Comparison of ENCODE assay signal across 8 cellular contexts in genomic region chr13:48532146-48532472, GRCh38. TPM values are rescaled to one million over a fixed set of nuclear protein-coding genes. Genes with fewer than 3 reads are reported as not detected.
DNase-seq lines count a peak whose midpoint lies in the region; ATAC-seq and TF ChIP-seq lines count a peak whose summit lies in the region.

No MANE protein-coding gene starts in this region.

- H3K9ac ChIP-seq in skeletal muscle tissue (ENCODE audit: low read depth in 1 of 3, low read length in 3 of 3), result peak overlapping the region; percentile 80 to 99 (median 98)

- H3K4me3 ChIP-seq in DOHH2 (ENCODE audit: low read length), result peak overlapping the region; percentile 88
- H3K4me3 ChIP-seq in iPS-11a (ENCODE audit: low read depth, low read length), result peak overlapping the region; percentile 63
- H3K4me3 ChIP-seq in skeletal muscle tissue (ENCODE audit: low read length in 3 of 3), result peak overlapping the region; percentile 64 to 96 (median 93)

- H4K20me1 ChIP-seq in DOHH2 (ENCODE audit: control insufficient read depth, insufficient read depth, low read depth, low read length), result no peaks in the 10 kb centered on the region

- no peak for TF ChIP-seq CTCF in DOHH2 (IDR thresholded peaks at IDR 0.05; ENCODE audit: low read depth, low read length, poor library complexity, severe bottlenecking)

- H3K27me3 ChIP-seq in DOHH2 (ENCODE audit: control insufficient read depth, low read length) (no peaks in the 10 kb centered on the region), skeletal muscle tissue (ENCODE audit: control insufficient read depth in 3 of 3, insufficient read depth in 3 of 3, low read length in 3 of 3) (no peaks in the 10 kb centered on the region)

- no peaks in the 10 kb centered on the region for H3K9me2 ChIP-seq in DOHH2 (replicated peaks; ENCODE audit: control insufficient read depth, low read length)

- DNase-seq in amniotic stem cell (lab: John Stamatoyannopoulos, UW), result peak; percentile 2
- DNase-seq in T-helper 9 cell, result no peak

- H3K4me2 ChIP-seq in DOHH2 (ENCODE audit: low read length), result peak overlapping the region; percentile 93

- ATAC-seq in HG03196 (IDR thresholded peaks at IDR 0.05; ENCODE audit: unreplicated experiment) (peak; percentile 10), GM21390 (IDR thresholded peaks at IDR 0.05; ENCODE audit: unreplicated experiment) (no peak), GM19035 (IDR thresholded peaks at IDR 0.05; ENCODE audit: unreplicated experiment) (no peak)

- peaks cover 17% of the 10 kb centered on the region for H3F3A ChIP-seq in DOHH2 (ENCODE audit: control insufficient read depth, insufficient read depth)

- H3K4me1 ChIP-seq in DOHH2 (ENCODE audit: control insufficient read depth, low read length), result peaks cover 64% of the 10 kb centered on the region
- peaks cover 6 to 10% (median 8%) of the 10 kb centered on the region in 3 donors for H3K4me1 ChIP-seq in skeletal muscle tissue (ENCODE audit: control insufficient read depth in 3 of 3, insufficient read depth in 3 of 3, low read length in 3 of 3)

- H3K27ac ChIP-seq in DOHH2 (ENCODE audit: low read depth, low read length) (peak overlapping the region; percentile 82), skeletal muscle tissue (ENCODE audit: low read depth, low read length) (peak overlapping the region; percentile 92)

- peaks cover 52% of the 10 kb centered on the region for H3K79me2 ChIP-seq in DOHH2 (ENCODE audit: control insufficient read depth, low read length)

- H3K9me3 ChIP-seq in DOHH2 (ENCODE audit: control insufficient read depth, insufficient read depth, low read length), result no peaks in the 10 kb centered on the region
- H3K9me3 ChIP-seq in skeletal muscle tissue (ENCODE audit: control insufficient read depth in 3 of 3, low read length in 3 of 3), result no peaks in the 10 kb centered on the region

- H3K36me3 ChIP-seq in DOHH2 (ENCODE audit: control insufficient read depth, low read length) (no peaks in the 10 kb centered on the region), skeletal muscle tissue (ENCODE audit: control insufficient read depth in 3 of 3, insufficient read depth in 3 of 3, low read length in 3 of 3) (no peaks in the 10 kb centered on the region)

RNA-seq across cellular contexts. Expression of gene RCBTB2, which starts 0.8 kb away (rescaled TPM):
- total RNA-seq in skeletal muscle tissue, result 18.3 TPM
